Comparison of ENCODE assay signal across 8 cellular contexts in the genomic region with DNA sequence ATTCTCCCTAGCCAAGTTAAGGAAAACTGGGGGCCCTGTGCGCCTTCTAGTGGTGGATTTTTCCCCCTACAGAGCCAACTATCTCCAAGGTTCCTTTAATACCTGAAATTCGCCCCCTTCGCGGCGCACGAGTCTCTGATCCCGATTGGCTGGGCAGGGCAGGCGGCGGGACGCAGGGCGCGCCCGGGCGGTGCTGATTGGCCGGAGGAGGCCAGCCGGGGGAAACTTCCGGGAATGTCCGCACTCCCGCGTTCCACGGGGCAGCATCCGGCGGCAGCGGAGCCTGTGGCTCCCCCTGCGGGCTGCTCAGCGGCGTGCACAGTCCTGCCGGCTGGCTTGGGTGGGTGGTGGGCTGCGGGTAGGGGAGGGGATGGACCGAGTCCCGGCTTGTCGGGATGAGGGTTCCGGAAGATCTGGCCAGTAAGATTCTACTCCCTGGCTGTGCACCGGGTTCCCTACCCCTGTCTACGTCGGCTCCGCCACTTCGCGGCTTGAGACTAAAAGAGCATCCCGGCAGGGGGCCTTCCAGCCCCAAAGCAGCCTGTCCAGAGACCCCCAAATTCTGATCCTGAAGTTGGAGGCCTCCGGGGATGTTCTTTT. TPM values are rescaled to one million over a fixed set of nuclear protein-coding genes. Genes with fewer than 3 reads are reported as not detected.
DNase-seq lines count a peak whose midpoint lies in the region; ATAC-seq and TF ChIP-seq lines count a peak whose summit lies in the region.

A gene (plus strand): TSS at position 241 of the 600 bp plus-strand sequence. CDS start 515 bp downstream, outside the sequence.

- H3K4me2 ChIP-seq in trophoblast cell (ENCODE audit: low read length) = peak within 1 kb of the TSS; percentile 77

- H3K36me3 Mint-ChIP-seq in T-cell = peaks cover 2% of the 10 kb centered on the region

- H3K27ac ChIP-seq in adipose tissue (ENCODE audit: low read depth, low read length) = peak within 1 kb of the TSS; percentile 53
- H3K27ac ChIP-seq in cardiac muscle cell = peak within 1 kb of the TSS; percentile 98
- peak within 1 kb of the TSS; percentile 58 for H3K27ac ChIP-seq in trophoblast cell (ENCODE audit: low read depth, low read length)
- peak within 1 kb of the TSS; percentile 96 to 99 (median 98) for H3K27ac ChIP-seq in transverse colon

- H3K36me3 ChIP-seq in cardiac muscle cell (no peaks in the 10 kb centered on the region), trophoblast cell (ENCODE audit: control insufficient read depth in 1 of 2, insufficient read depth in 2 of 2, low read length in 2 of 2) (peaks cover 0 to 3% of the 10 kb centered on the region in 2 experiments), transverse colon (no peaks in the 10 kb centered on the region)

- peak; percentile 56 for TF ChIP-seq POLR2A in transverse colon (IDR thresholded peaks at IDR 0.05)

- ATAC-seq in HG02763 (IDR thresholded peaks at IDR 0.05; ENCODE audit: unreplicated experiment) (peak; percentile 65), T-cell (replicated peaks in 1 of 4) (peak; percentile 71 to 82 (median 77))

- peak within 1 kb of the TSS; percentile 72 for H2AFZ ChIP-seq in trophoblast cell (ENCODE audit: insufficient read depth, low read length, poor library complexity)

- H3K79me1 ChIP-seq in trophoblast cell (ENCODE audit: low read length) = peaks cover 15% of the 10 kb centered on the region

- H3K79me2 ChIP-seq in trophoblast cell (ENCODE audit: control insufficient read depth, insufficient read depth, low read length, poor library complexity) = peaks cover 5% of the 10 kb centered on the region

- no peak within 1 kb of the TSS for H3K23ac ChIP-seq in trophoblast cell (ENCODE audit: low read length)

- DNase-seq in NCI-H1417 (lab: John Stamatoyannopoulos, UW) (peak; percentile 99), T-cell (peak; percentile 68 to 93 (median 82)), cardiac muscle cell (ENCODE audit: low read depth in 1 of 2, low spot score in 1 of 2) (peak; percentile 98 to 99), trophoblast cell (peak; percentile 99), transverse colon (peak; percentile 99)

- 1% methylated on average over 41 of the region's 41 CpGs for WGBS in adipose tissue, 3 donors
- no CpG with 5 or more reads among the region's 41 CpGs for WGBS in trophoblast cell (ENCODE audit: extremely low coverage, insufficient coverage, insufficient read length)
- 1% methylated on average over 29 of the region's 41 CpGs; no CpG with 5 or more reads in 1 of the 2 donors for WGBS in transverse colon (ENCODE audit: low coverage in 1 of 2), 2 donors

- no peaks in the 10 kb centered on the region for H3K27me3 ChIP-seq in cardiac muscle cell
- H3K27me3 ChIP-seq in trophoblast cell (ENCODE audit: insufficient read depth, low read length) = no peaks in the 10 kb centered on the region
- H3K27me3 ChIP-seq in transverse colon = no peaks in the 10 kb centered on the region

- no peak within 1 kb of the TSS for H2BK12ac ChIP-seq in trophoblast cell (ENCODE audit: low read length)

- intact Hi-C loops in transverse colon (cut with DNase I; ENCODE audit: low total_unique reads) = loop anchor here (2.0 kb wide), 1 partner anchor 31 kb away; no protein-coding TSS in a partner anchor

- H3K9me3 Mint-ChIP-seq in T-cell = no peaks in the 10 kb centered on the region

- H3K4ac ChIP-seq in trophoblast cell (ENCODE audit: low read depth, low read length) = no peak within 1 kb of the TSS

- no peaks in the 10 kb centered on the region for H3K27me3 Mint-ChIP-seq in T-cell

- peak within 1 kb of the TSS; percentile 81 to 98 (median 98) for H3K4me3 Mint-ChIP-seq in T-cell

- peak within 1 kb of the TSS; percentile 82 for H3K4me3 ChIP-seq in GM12875 (ENCODE audit: low read depth, low read length)
- H3K4me3 ChIP-seq in cardiac muscle cell = peak within 1 kb of the TSS; percentile 31
- H3K4me3 ChIP-seq in trophoblast cell (ENCODE audit: low read depth, low read length) = peak within 1 kb of the TSS; percentile 70
- H3K4me3 ChIP-seq in transverse colon = peak within 1 kb of the TSS; percentile 31 to 80 (median 52)

- peaks cover 45 to 52% (median 49%) of the 10 kb centered on the region in 3 donors for H3K4me1 Mint-ChIP-seq in T-cell

- CTCF ChIA-PET in T-cell (lab: Charles Lee) = no interaction called here

- H3K9me3 ChIP-seq in cardiac muscle cell (ENCODE audit: low read depth) = no peaks in the 10 kb centered on the region
- peaks cover 3% of the 10 kb centered on the region for H3K9me3 ChIP-seq in trophoblast cell (ENCODE audit: insufficient read depth, low read depth, low read length)
- no peaks in the 10 kb centered on the region for H3K9me3 ChIP-seq in transverse colon

- no peak within 1 kb of the TSS for H2BK5ac ChIP-seq in trophoblast cell (ENCODE audit: low read depth, low read length, poor library complexity)

- peak within 1 kb of the TSS; percentile 92 for H4K8ac ChIP-seq in trophoblast cell (ENCODE audit: low read depth, low read length)

- peak within 1 kb of the TSS; percentile 87 to 98 for H3K27ac Mint-ChIP-seq in T-cell

- H2BK120ac ChIP-seq in trophoblast cell (ENCODE audit: insufficient read depth, low read length, poor library complexity) = peak within 1 kb of the TSS; percentile 68

- peak within 1 kb of the TSS; percentile 73 for H3K14ac ChIP-seq in trophoblast cell (ENCODE audit: low read length)

- peak within 1 kb of the TSS; percentile 79 for H3K9ac ChIP-seq in trophoblast cell (ENCODE audit: low read length)

- TF ChIP-seq EP300 in transverse colon (IDR thresholded peaks at IDR 0.05; ENCODE audit: low read depth) = no peak

- H3K4me1 ChIP-seq in cardiac muscle cell (ENCODE audit: low read depth) (peaks cover 12% of the 10 kb centered on the region), trophoblast cell (ENCODE audit: control insufficient read depth in 1 of 2, insufficient read depth in 2 of 2, low read length in 2 of 2) (peaks cover 2 to 19% of the 10 kb centered on the region in 2 experiments), transverse colon (peaks cover 28 to 47% (median 39%) of the 10 kb centered on the region in 4 donors)

- H2AK5ac ChIP-seq in trophoblast cell (ENCODE audit: low read length) = peak within 1 kb of the TSS; percentile 23

- H3K18ac ChIP-seq in trophoblast cell (ENCODE audit: low read length) = peak within 1 kb of the TSS; percentile 22

- peak within 1 kb of the TSS; percentile 72 for H4K91ac ChIP-seq in trophoblast cell (ENCODE audit: low read depth, low read length)

- TF ChIP-seq CTCF in GM12875 (IDR thresholded peaks at IDR 0.05; ENCODE audit: borderline replicate concordance, insufficient read depth, low read depth, low read length) (peak; percentile 95), cardiac muscle cell (IDR thresholded peaks at IDR 0.05; ENCODE audit: low read depth, low read length) (peak; percentile 86), transverse colon (IDR thresholded peaks at IDR 0.05) (peak; percentile 80 to 98 (median 89))

- peak within 1 kb of the TSS; percentile 39 for H4K12ac ChIP-seq in trophoblast cell (ENCODE audit: low read depth, low read length)

- POLR2A ChIA-PET in T-cell (lab: Charles Lee) = no interaction called here

- in situ Hi-C loops in transverse colon (cut with MboI; ENCODE audit: low pct_ligation_motif_present in 1 of 4, low pct_unique_long_range_greater_than_20kb in 1 of 4, low sequenced_read_pairs in 3 of 4) = no loop called here

RNA-seq across cellular contexts. Expression of the gene that starts here (rescaled TPM):
- total RNA-seq in T-cell (10 to 100 TPM; 11.8 to 19.1 (median 14.0) TPM), cardiac muscle cell (14.8 and 32.0 TPM in 2 replicates), transverse colon (10 to 100 TPM in 3 of 4 donors, 1 to 10 TPM in 1; 4.9 to 26.8 (median 15.5) TPM)
- polyA plus RNA-seq in adipose tissue (10 to 100 TPM; 20.9 to 22.3 (median 21.3) TPM), cardiac muscle cell (6.8 and 10.7 TPM in 2 replicates)
- 11.4 and 11.9 TPM in 2 replicates for polyA plus RNA-seq in trophoblast cell (2013)

Comparison
In these comparisons a context has a peak if more than half of its experiments do, and no peak if none do; other contexts are left out.
1. Peak in every context shown above with its lines: DNase-seq, ATAC-seq, H3K4me3 ChIP-seq and H3K27ac ChIP-seq.
2. H3K4me3 ChIP-seq: peak in every context shown above with its lines; median percentile 82 in GM12875; 70 in trophoblast cell; 52 in transverse colon; 31 in cardiac muscle cell.